1 cellular context compared by ENCODE assay signal in the genomic region with DNA sequence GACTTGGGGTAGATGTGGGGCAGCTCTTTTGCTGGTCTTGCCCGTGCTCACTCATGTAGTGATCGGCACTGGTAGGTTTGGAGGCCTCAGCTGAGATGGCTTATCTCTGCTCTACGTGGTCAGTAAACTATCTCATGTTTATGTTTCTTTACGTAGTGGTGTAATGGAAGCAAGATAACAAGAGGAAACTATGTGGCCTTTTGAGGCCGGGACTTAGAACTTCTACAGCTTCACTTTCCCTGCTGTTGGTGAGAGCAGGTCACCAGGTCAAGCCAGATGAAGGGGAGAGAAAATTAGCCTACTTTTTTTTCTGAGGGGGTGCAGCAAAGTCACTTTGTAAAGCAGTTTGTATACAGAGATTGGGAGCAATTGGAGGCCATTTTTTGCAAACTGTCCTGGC.
TF ChIP-seq lines count a peak whose summit lies in the region.

No MANE protein-coding gene starts in this region.

TF ChIP-seq in HepG2, 621 proteins besides CTCF, POLR2A, EP300 and RAD21 (continued from another document and continues in another):
- TF ChIP-seq, protein P1, sequence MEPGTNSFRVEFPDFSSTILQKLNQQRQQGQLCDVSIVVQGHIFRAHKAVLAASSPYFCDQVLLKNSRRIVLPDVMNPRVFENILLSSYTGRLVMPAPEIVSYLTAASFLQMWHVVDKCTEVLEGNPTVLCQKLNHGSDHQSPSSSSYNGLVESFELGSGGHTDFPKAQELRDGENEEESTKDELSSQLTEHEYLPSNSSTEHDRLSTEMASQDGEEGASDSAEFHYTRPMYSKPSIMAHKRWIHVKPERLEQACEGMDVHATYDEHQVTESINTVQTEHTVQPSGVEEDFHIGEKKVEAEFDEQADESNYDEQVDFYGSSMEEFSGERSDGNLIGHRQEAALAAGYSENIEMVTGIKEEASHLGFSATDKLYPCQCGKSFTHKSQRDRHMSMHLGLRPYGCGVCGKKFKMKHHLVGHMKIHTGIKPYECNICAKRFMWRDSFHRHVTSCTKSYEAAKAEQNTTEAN (CRISPR knock-in tag; conservative IDR thresholded peaks at IDR 0.05) = peak; percentile 69; the same call in 1 of the 2 replicates
- TF ChIP-seq, protein P2, sequence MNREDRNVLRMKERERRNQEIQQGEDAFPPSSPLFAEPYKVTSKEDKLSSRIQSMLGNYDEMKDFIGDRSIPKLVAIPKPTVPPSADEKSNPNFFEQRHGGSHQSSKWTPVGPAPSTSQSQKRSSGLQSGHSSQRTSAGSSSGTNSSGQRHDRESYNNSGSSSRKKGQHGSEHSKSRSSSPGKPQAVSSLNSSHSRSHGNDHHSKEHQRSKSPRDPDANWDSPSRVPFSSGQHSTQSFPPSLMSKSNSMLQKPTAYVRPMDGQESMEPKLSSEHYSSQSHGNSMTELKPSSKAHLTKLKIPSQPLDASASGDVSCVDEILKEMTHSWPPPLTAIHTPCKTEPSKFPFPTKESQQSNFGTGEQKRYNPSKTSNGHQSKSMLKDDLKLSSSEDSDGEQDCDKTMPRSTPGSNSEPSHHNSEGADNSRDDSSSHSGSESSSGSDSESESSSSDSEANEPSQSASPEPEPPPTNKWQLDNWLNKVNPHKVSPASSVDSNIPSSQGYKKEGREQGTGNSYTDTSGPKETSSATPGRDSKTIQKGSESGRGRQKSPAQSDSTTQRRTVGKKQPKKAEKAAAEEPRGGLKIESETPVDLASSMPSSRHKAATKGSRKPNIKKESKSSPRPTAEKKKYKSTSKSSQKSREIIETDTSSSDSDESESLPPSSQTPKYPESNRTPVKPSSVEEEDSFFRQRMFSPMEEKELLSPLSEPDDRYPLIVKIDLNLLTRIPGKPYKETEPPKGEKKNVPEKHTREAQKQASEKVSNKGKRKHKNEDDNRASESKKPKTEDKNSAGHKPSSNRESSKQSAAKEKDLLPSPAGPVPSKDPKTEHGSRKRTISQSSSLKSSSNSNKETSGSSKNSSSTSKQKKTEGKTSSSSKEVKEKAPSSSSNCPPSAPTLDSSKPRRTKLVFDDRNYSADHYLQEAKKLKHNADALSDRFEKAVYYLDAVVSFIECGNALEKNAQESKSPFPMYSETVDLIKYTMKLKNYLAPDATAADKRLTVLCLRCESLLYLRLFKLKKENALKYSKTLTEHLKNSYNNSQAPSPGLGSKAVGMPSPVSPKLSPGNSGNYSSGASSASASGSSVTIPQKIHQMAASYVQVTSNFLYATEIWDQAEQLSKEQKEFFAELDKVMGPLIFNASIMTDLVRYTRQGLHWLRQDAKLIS (CRISPR knock-in tag; IDR thresholded peaks at IDR 0.05) = no peak
- peak; percentile 100 for TF ChIP-seq ZNF792 (CRISPR knock-in tag; IDR thresholded peaks at IDR 0.05)
- no peak for TF ChIP-seq NBN (conservative IDR thresholded peaks at IDR 0.05)
- peak; percentile 62 for TF ChIP-seq CEBPG (CRISPR knock-in tag; IDR thresholded peaks at IDR 0.05)
- no peak for TF ChIP-seq YEATS2 (CRISPR knock-in tag; IDR thresholded peaks at IDR 0.05; ENCODE audit: borderline replicate concordance)
- TF ChIP-seq ZNF121 (CRISPR knock-in tag; IDR thresholded peaks at IDR 0.05) = no peak; the same call in 1 of the 2 replicates
- TF ChIP-seq HNRNPLL (IDR thresholded peaks at IDR 0.05; ENCODE audit: low read depth, low read length, poor library complexity, severe bottlenecking) = no peak
- TF ChIP-seq THAP11 (CRISPR knock-in tag; IDR thresholded peaks at IDR 0.05) = peak; percentile 46; the same call in 1 of the 2 replicates
- TF ChIP-seq POLR2AphosphoS5 (IDR thresholded peaks at IDR 0.05; ENCODE audit: low read depth, low read length) = no peak
- TF ChIP-seq ZFP37 (CRISPR knock-in tag; IDR thresholded peaks at IDR 0.05; ENCODE audit: borderline replicate concordance) = no peak
- no peak for TF ChIP-seq HMGA1 (CRISPR knock-in tag; conservative IDR thresholded peaks at IDR 0.05)
- peak; percentile 68; the same call in 1 of the 2 replicates for TF ChIP-seq KMT2B (CRISPR knock-in tag; IDR thresholded peaks at IDR 0.05)
- no peak for TF ChIP-seq SMC3 (IDR thresholded peaks at IDR 0.05; ENCODE audit: low read length)
- TF ChIP-seq ZEB1 (IDR thresholded peaks at IDR 0.05; ENCODE audit: insufficient replicate concordance, low read depth) = no peak
- TF ChIP-seq REPIN1 (CRISPR knock-in tag; IDR thresholded peaks at IDR 0.05; ENCODE audit: borderline replicate concordance, low read depth) = no peak; the same call in 1 of the 2 replicates
- TF ChIP-seq, protein P3, sequence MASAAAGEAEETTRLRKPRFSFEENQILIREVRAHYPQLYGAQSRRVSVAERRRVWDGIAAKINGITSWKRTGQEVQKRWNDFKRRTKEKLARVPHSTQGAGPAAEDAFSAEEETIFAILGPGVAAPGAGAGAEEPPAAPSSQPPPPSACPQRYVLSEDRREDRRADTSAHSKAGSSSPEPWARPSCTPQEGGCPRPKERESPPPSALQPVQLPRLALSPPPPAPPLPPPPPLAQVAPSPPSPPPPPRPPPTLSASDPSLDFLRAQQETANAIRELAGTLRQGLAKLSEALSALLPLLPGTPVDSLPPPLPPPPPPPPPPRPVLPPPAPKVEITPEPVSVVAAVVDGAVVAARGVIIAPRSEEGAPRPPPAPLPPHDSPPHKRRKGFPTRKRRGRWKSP (CRISPR knock-in tag; IDR thresholded peaks at IDR 0.05) = no peak
- no peak for TF ChIP-seq CENPX (CRISPR knock-in tag; IDR thresholded peaks at IDR 0.05)
- TF ChIP-seq BHLHE40 (IDR thresholded peaks at IDR 0.05; ENCODE audit: low read length) = no peak
- TF ChIP-seq TBX3 (IDR thresholded peaks at IDR 0.05; ENCODE audit: borderline replicate concordance) = no peak
- TF ChIP-seq, protein P4, sequence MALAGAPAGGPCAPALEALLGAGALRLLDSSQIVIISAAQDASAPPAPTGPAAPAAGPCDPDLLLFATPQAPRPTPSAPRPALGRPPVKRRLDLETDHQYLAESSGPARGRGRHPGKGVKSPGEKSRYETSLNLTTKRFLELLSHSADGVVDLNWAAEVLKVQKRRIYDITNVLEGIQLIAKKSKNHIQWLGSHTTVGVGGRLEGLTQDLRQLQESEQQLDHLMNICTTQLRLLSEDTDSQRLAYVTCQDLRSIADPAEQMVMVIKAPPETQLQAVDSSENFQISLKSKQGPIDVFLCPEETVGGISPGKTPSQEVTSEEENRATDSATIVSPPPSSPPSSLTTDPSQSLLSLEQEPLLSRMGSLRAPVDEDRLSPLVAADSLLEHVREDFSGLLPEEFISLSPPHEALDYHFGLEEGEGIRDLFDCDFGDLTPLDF (CRISPR knock-in tag; IDR thresholded peaks at IDR 0.05) = no peak
- no peak; the same call in 1 of the 2 replicates for TF ChIP-seq KAT8 (CRISPR knock-in tag; IDR thresholded peaks at IDR 0.05)
- no peak for TF ChIP-seq FLYWCH1 (CRISPR knock-in tag; IDR thresholded peaks at IDR 0.05)
- TF ChIP-seq, protein P5, sequence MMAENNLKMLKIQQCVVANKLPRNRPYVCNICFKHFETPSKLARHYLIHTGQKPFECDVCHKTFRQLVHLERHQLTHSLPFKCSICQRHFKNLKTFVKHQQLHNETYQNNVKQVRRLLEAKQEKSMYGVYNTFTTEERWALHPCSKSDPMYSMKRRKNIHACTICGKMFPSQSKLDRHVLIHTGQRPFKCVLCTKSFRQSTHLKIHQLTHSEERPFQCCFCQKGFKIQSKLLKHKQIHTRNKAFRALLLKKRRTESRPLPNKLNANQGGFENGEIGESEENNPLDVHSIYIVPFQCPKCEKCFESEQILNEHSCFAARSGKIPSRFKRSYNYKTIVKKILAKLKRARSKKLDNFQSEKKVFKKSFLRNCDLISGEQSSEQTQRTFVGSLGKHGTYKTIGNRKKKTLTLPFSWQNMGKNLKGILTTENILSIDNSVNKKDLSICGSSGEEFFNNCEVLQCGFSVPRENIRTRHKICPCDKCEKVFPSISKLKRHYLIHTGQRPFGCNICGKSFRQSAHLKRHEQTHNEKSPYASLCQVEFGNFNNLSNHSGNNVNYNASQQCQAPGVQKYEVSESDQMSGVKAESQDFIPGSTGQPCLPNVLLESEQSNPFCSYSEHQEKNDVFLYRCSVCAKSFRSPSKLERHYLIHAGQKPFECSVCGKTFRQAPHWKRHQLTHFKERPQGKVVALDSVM (CRISPR knock-in tag; IDR thresholded peaks at IDR 0.05) = no peak
- TF ChIP-seq PAWR (CRISPR knock-in tag; IDR thresholded peaks at IDR 0.05; ENCODE audit: borderline replicate concordance) = no peak
- TF ChIP-seq, protein P6, sequence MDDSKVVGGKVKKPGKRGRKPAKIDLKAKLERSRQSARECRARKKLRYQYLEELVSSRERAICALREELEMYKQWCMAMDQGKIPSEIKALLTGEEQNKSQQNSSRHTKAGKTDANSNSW (CRISPR knock-in tag; IDR thresholded peaks at IDR 0.05; ENCODE audit: borderline replicate concordance) = no peak
- no peak for TF ChIP-seq STAG1 (CRISPR knock-in tag; IDR thresholded peaks at IDR 0.05)
- TF ChIP-seq, protein P7, sequence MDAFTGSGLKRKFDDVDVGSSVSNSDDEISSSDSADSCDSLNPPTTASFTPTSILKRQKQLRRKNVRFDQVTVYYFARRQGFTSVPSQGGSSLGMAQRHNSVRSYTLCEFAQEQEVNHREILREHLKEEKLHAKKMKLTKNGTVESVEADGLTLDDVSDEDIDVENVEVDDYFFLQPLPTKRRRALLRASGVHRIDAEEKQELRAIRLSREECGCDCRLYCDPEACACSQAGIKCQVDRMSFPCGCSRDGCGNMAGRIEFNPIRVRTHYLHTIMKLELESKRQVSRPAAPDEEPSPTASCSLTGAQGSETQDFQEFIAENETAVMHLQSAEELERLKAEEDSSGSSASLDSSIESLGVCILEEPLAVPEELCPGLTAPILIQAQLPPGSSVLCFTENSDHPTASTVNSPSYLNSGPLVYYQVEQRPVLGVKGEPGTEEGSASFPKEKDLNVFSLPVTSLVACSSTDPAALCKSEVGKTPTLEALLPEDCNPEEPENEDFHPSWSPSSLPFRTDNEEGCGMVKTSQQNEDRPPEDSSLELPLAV (CRISPR knock-in tag; conservative IDR thresholded peaks at IDR 0.05; ENCODE audit: low read depth) = no peak
- TF ChIP-seq HDAC1 (CRISPR knock-in tag; IDR thresholded peaks at IDR 0.05) = peak; percentile 66; the same call in 1 of the 2 replicates
- TF ChIP-seq BRCA1 (CRISPR knock-in tag; IDR thresholded peaks at IDR 0.05) = no peak
- no peak for TF ChIP-seq ZNF446 (CRISPR knock-in tag; IDR thresholded peaks at IDR 0.05)
- TF ChIP-seq CAMTA2 (CRISPR knock-in tag; IDR thresholded peaks at IDR 0.05; ENCODE audit: borderline replicate concordance) = no peak
- TF ChIP-seq FOXA3 (CRISPR knock-in tag; IDR thresholded peaks at IDR 0.05) = peak; percentile 86
- TF ChIP-seq JDP2 (CRISPR knock-in tag; IDR thresholded peaks at IDR 0.05; ENCODE audit: borderline replicate concordance) = no peak
- no peak for TF ChIP-seq ZNF703 (CRISPR knock-in tag; IDR thresholded peaks at IDR 0.05; ENCODE audit: borderline replicate concordance)
- no peak for TF ChIP-seq CBX1 (IDR thresholded peaks at IDR 0.05; ENCODE audit: low read depth)
- no peak for TF ChIP-seq ZNF672 (CRISPR knock-in tag; IDR thresholded peaks at IDR 0.05)
- no peak for TF ChIP-seq ZNF354B (CRISPR knock-in tag; IDR thresholded peaks at IDR 0.05)
- no peak for TF ChIP-seq MATR3 (CRISPR knock-in tag; IDR thresholded peaks at IDR 0.05)
- TF ChIP-seq MIER2 (CRISPR knock-in tag; IDR thresholded peaks at IDR 0.05) = peak; percentile 61; the same call in 1 of the 2 replicates
- TF ChIP-seq KDM5A (IDR thresholded peaks at IDR 0.05; ENCODE audit: borderline replicate concordance, low read length) = no peak
- TF ChIP-seq ZNF761 (CRISPR knock-in tag; conservative IDR thresholded peaks at IDR 0.05) = no peak
- TF ChIP-seq, protein P8, sequence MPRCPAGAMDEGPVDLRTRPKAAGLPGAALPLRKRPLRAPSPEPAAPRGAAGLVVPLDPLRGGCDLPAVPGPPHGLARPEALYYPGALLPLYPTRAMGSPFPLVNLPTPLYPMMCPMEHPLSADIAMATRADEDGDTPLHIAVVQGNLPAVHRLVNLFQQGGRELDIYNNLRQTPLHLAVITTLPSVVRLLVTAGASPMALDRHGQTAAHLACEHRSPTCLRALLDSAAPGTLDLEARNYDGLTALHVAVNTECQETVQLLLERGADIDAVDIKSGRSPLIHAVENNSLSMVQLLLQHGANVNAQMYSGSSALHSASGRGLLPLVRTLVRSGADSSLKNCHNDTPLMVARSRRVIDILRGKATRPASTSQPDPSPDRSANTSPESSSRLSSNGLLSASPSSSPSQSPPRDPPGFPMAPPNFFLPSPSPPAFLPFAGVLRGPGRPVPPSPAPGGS (CRISPR knock-in tag; IDR thresholded peaks at IDR 0.05) = no peak
- TF ChIP-seq, protein P9, sequence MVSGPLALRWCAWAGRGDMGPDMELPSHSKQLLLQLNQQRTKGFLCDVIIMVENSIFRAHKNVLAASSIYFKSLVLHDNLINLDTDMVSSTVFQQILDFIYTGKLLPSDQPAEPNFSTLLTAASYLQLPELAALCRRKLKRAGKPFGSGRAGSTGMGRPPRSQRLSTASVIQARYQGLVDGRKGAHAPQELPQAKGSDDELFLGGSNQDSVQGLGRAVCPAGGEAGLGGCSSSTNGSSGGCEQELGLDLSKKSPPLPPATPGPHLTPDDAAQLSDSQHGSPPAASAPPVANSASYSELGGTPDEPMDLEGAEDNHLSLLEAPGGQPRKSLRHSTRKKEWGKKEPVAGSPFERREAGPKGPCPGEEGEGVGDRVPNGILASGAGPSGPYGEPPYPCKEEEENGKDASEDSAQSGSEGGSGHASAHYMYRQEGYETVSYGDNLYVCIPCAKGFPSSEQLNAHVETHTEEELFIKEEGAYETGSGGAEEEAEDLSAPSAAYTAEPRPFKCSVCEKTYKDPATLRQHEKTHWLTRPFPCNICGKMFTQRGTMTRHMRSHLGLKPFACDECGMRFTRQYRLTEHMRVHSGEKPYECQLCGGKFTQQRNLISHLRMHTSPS (CRISPR knock-in tag; IDR thresholded peaks at IDR 0.05; ENCODE audit: low read depth) = no peak
- 0 out of 2 replicates have a peak, but pooled peaks have one; percentile 24 for TF ChIP-seq GATAD1 (CRISPR knock-in tag; IDR thresholded peaks at IDR 0.05)
- peak; percentile 88 for TF ChIP-seq ZNF747 (CRISPR knock-in tag; IDR thresholded peaks at IDR 0.05; ENCODE audit: borderline replicate concordance)
- no peak for TF ChIP-seq FOXC1 (CRISPR knock-in tag; IDR thresholded peaks at IDR 0.05; ENCODE audit: borderline replicate concordance)
- no peak for TF ChIP-seq RBAK (CRISPR knock-in tag; IDR thresholded peaks at IDR 0.05)
